ENCODE assay signal across 8 cellular contexts in genomic region chr2:199912553-199913114, GRCh38. TPM values are rescaled to one million over a fixed set of nuclear protein-coding genes. Genes with fewer than 3 reads are reported as not detected.
DNase-seq lines count a peak whose midpoint lies in the region; ATAC-seq and TF ChIP-seq lines count a peak whose summit lies in the region.
"Not testable (repeated sequence)": the region's sequence is repeated elsewhere in the genome, so short reads cannot be mapped to it uniquely, and the experiment has no call there.

No MANE protein-coding gene starts in this region.

- not testable (repeated sequence) for ATAC-seq in effector memory CD8-positive, alpha-beta T cell (replicated peaks)

- H3K36me3 Mint-ChIP-seq in HFFc6 (ENCODE audit: low read depth) (peaks cover 35% of the 10 kb centered on the region), neural crest cell (ENCODE audit: low read depth) (peaks cover 29% of the 10 kb centered on the region)
- peaks cover 37% of the 10 kb centered on the region for H3K36me3 Mint-ChIP-seq in activated naive CD4-positive, alpha-beta T cell treated with anti-CD3 and anti-CD28 coated beads, Interleukin-2, amount 10 ng/mL, durations not matched to agents 7 days and 5 days
- H3K36me3 Mint-ChIP-seq in effector memory CD8-positive, alpha-beta T cell (ENCODE audit: insufficient read depth), result not testable (repeated sequence)
- peaks cover 41% of the 10 kb centered on the region for H3K36me3 Mint-ChIP-seq in stimulated activated naive CD8-positive, alpha-beta T cell treated with anti-CD3 and anti-CD28 coated beads, Interleukin-15, Interleukin-2, amounts not matched to agents 100 ng/mL and 50 ng/mL, for 24 hours (ENCODE audit: low read depth)

- H3K36me3 ChIP-seq in BJ (ENCODE audit: control insufficient read depth, insufficient read depth, low read length), result not testable (repeated sequence)
- H3K36me3 ChIP-seq in SK-N-SH (replicated peaks in 1 of 2; ENCODE audit: control insufficient read depth in 1 of 2, insufficient read depth in 2 of 2, low read length in 1 of 2), result peaks cover 5 to 29% of the 10 kb centered on the region in 2 experiments

- H3K4me3 ChIP-seq in BJ (ENCODE audit: low read depth, low read length) (peak overlapping the region; percentile 79), SK-N-SH (ENCODE audit: low read depth in 2 of 2, low read length in 1 of 2) (peak overlapping the region; percentile 94 to 97), iPS-11a (ENCODE audit: low read depth, low read length) (peak overlapping the region; percentile 96)

- peak overlapping the region; percentile 87; the same call in 1 of the 2 replicates for H3K9ac ChIP-seq in SK-N-SH

- not testable (repeated sequence) for TF ChIP-seq EP300 in SK-N-SH (IDR thresholded peaks at IDR 0.05; ENCODE audit: borderline replicate concordance in 1 of 2, low read depth in 1 of 2, low read length in 1 of 2)

- CTCF ChIA-PET in BJ (lab: Yijun Ruan, JAX); SK-N-SH (lab: Yijun Ruan, JAX): not testable (repeated sequence)
- CTCF ChIA-PET in activated naive CD4-positive, alpha-beta T cell treated with anti-CD3 and anti-CD28 coated beads, Interleukin-2, amount 10 ng/mL, durations not matched to agents 7 days and 5 days (lab: Charles Lee), result interaction anchor here (1.4 kb wide), 1 partner anchor 28 kb away, joined by 6 read pairs; no protein-coding TSS in a partner anchor

- peaks cover 16% of the 10 kb centered on the region for H4K20me1 ChIP-seq in SK-N-SH (ENCODE audit: insufficient read depth)

- POLR2A ChIA-PET in BJ (lab: Charles Lee); SK-N-SH (lab: Yijun Ruan, JAX): not testable (repeated sequence)

- not testable (repeated sequence) for H3K27ac Mint-ChIP-seq in HFFc6; activated naive CD4-positive, alpha-beta T cell treated with anti-CD3 and anti-CD28 coated beads, Interleukin-2, amount 10 ng/mL, durations not matched to agents 7 days and 5 days; effector memory CD8-positive, alpha-beta T cell; neural crest cell (ENCODE audit: unreplicated experiment); stimulated activated naive CD8-positive, alpha-beta T cell treated with anti-CD3 and anti-CD28 coated beads, Interleukin-15, Interleukin-2, amounts not matched to agents 100 ng/mL and 50 ng/mL, for 24 hours

- 76% methylated on average over 12 of the region's 12 CpGs for WGBS in SK-N-SH (ENCODE audit: low lambda C conversion rate)

- H3K4me3 Mint-ChIP-seq in HFFc6 (peak overlapping the region; percentile 99), neural crest cell (peak overlapping the region; percentile 93)
- H3K4me3 Mint-ChIP-seq in activated naive CD4-positive, alpha-beta T cell treated with anti-CD3 and anti-CD28 coated beads, Interleukin-2, amount 10 ng/mL, durations not matched to agents 7 days and 5 days, result peak overlapping the region; percentile 90
- peak overlapping the region; percentile 52 to 96 for H3K4me3 Mint-ChIP-seq in effector memory CD8-positive, alpha-beta T cell
- H3K4me3 Mint-ChIP-seq in stimulated activated naive CD8-positive, alpha-beta T cell treated with anti-CD3 and anti-CD28 coated beads, Interleukin-15, Interleukin-2, amounts not matched to agents 100 ng/mL and 50 ng/mL, for 24 hours, result peak overlapping the region; percentile 99

- not testable (repeated sequence) for H3F3A ChIP-seq in SK-N-SH (replicated peaks; ENCODE audit: insufficient read depth)

- H3K27ac ChIP-seq in SK-N-SH (ENCODE audit: low read depth in 2 of 2, low read length in 1 of 2), result not testable (repeated sequence)

- H3K4me1 ChIP-seq in SK-N-SH (ENCODE audit: control insufficient read depth in 1 of 2, insufficient read depth in 2 of 2, low read depth in 1 of 2, low read length in 1 of 2), result not testable (repeated sequence)

- H3K9me2 ChIP-seq in SK-N-SH, result not testable (repeated sequence)

- peaks cover 58% of the 10 kb centered on the region for H3K79me2 ChIP-seq in SK-N-SH (ENCODE audit: insufficient read depth)

- peaks cover 30% of the 10 kb centered on the region for H3K4me1 Mint-ChIP-seq in HFFc6 (ENCODE audit: low read depth)
- peaks cover 34% of the 10 kb centered on the region for H3K4me1 Mint-ChIP-seq in activated naive CD4-positive, alpha-beta T cell treated with anti-CD3 and anti-CD28 coated beads, Interleukin-2, amount 10 ng/mL, durations not matched to agents 7 days and 5 days
- peaks cover 22 to 34% of the 10 kb centered on the region in 2 donors for H3K4me1 Mint-ChIP-seq in effector memory CD8-positive, alpha-beta T cell (ENCODE audit: low read depth in 2 of 2)
- H3K4me1 Mint-ChIP-seq in neural crest cell, result peaks cover 31% of the 10 kb centered on the region
- H3K4me1 Mint-ChIP-seq in stimulated activated naive CD8-positive, alpha-beta T cell treated with anti-CD3 and anti-CD28 coated beads, Interleukin-15, Interleukin-2, amounts not matched to agents 100 ng/mL and 50 ng/mL, for 24 hours (ENCODE audit: low read depth), result peaks cover 37% of the 10 kb centered on the region

- H3K27me3 Mint-ChIP-seq in HFFc6 (ENCODE audit: insufficient read depth); activated naive CD4-positive, alpha-beta T cell treated with anti-CD3 and anti-CD28 coated beads, Interleukin-2, amount 10 ng/mL, durations not matched to agents 7 days and 5 days; effector memory CD8-positive, alpha-beta T cell; neural crest cell (ENCODE audit: low read depth); stimulated activated naive CD8-positive, alpha-beta T cell treated with anti-CD3 and anti-CD28 coated beads, Interleukin-15, Interleukin-2, amounts not matched to agents 100 ng/mL and 50 ng/mL, for 24 hours: not testable (repeated sequence)

- not testable (repeated sequence) for H3K9me3 ChIP-seq in SK-N-SH

- DNase-seq in BJ (ENCODE audit: low read depth); HFFc6; SK-N-SH; activated naive CD4-positive, alpha-beta T cell treated with anti-CD3 and anti-CD28 coated beads, Interleukin-2, amount 10 ng/mL, durations not matched to agents 7 days and 5 days; effector memory CD8-positive, alpha-beta T cell; neural crest cell (ENCODE audit: low read depth, low spot score): not testable (repeated sequence)

- not testable (repeated sequence) for H2AFZ ChIP-seq in SK-N-SH (ENCODE audit: low read depth)

- not testable (repeated sequence) for H3K27me3 ChIP-seq in BJ (ENCODE audit: control insufficient read depth, insufficient read depth, low read length); SK-N-SH (ENCODE audit: insufficient read depth)

- not testable (repeated sequence) for TF ChIP-seq CTCF in BJ (IDR thresholded peaks at IDR 0.05; ENCODE audit: insufficient read depth, low read depth, low read length); HFFc6 (IDR thresholded peaks at IDR 0.05); SK-N-SH (IDR thresholded peaks at IDR 0.05); neural crest cell (conservative IDR thresholded peaks at IDR 0.05)

- TF ChIP-seq RAD21 in SK-N-SH (IDR thresholded peaks at IDR 0.05; ENCODE audit: low read length), result not testable (repeated sequence)

- H3K9me3 Mint-ChIP-seq in HFFc6 (peaks cover 18% of the 10 kb centered on the region), neural crest cell (peaks cover 12% of the 10 kb centered on the region)
- H3K9me3 Mint-ChIP-seq in activated naive CD4-positive, alpha-beta T cell treated with anti-CD3 and anti-CD28 coated beads, Interleukin-2, amount 10 ng/mL, durations not matched to agents 7 days and 5 days, result peaks cover 13% of the 10 kb centered on the region
- H3K9me3 Mint-ChIP-seq in effector memory CD8-positive, alpha-beta T cell; stimulated activated naive CD8-positive, alpha-beta T cell treated with anti-CD3 and anti-CD28 coated beads, Interleukin-15, Interleukin-2, amounts not matched to agents 100 ng/mL and 50 ng/mL, for 24 hours: not testable (repeated sequence)

- H3K4me2 ChIP-seq in SK-N-SH, result peak overlapping the region; percentile 89

RNA-seq across cellular contexts. Expression of gene C2orf69, which starts 1.5 kb away (rescaled TPM):
- polyA plus RNA-seq in BJ (2011; rRNA removed), result 2.0 and 4.0 TPM in 2 replicates
- polyA minus RNA-seq in BJ (2011; rRNA and poly(A)+ RNA removed), result 1.2 and 1.9 TPM in 2 replicates
- total RNA-seq in HFFc6 (2021; fragmentation: NEBNext Ultra II Directional; extraction: Animal tissue kit (Norgen Biotek cat#: 25700)), result 10 to 100 TPM; 11.8 to 15.2 (median 14.4) TPM
- polyA plus RNA-seq in SK-N-SH (2012; rRNA removed), result 1.8 and 2.2 TPM in 2 replicates
- 3.0 and 3.5 TPM in 2 replicates for polyA plus RNA-seq in SK-N-SH (2012; cell fraction: cytosol; rRNA removed)
- 1.2 and 1.3 TPM in 2 replicates for polyA plus RNA-seq in SK-N-SH (2012; cell fraction: nucleus; rRNA removed)
- total RNA-seq in neural crest cell, result 16.2 and 18.0 TPM in 2 replicates

RNA-seq across cellular contexts. Expression of gene TYW5, which starts 42.7 kb away (rescaled TPM):
- 2.9 and 4.8 TPM in 2 replicates for polyA plus RNA-seq in BJ (2011; rRNA removed)
- 2.4 and 2.5 TPM in 2 replicates for polyA minus RNA-seq in BJ (2011; rRNA and poly(A)+ RNA removed)
- 1 to 10 TPM; 4.0 to 5.8 (median 5.2) TPM for total RNA-seq in HFFc6 (2021; fragmentation: NEBNext Ultra II Directional; extraction: Animal tissue kit (Norgen Biotek cat#: 25700))
- polyA plus RNA-seq in SK-N-SH (2012; rRNA removed), result 3.6 and 4.7 TPM in 2 replicates
- 3.7 and 4.7 TPM in 2 replicates for polyA plus RNA-seq in SK-N-SH (2012; cell fraction: cytosol; rRNA removed)
- polyA plus RNA-seq in SK-N-SH (2012; cell fraction: nucleus; rRNA removed), result 5.6 and 12.3 TPM in 2 replicates
- 10.6 TPM in 2 replicates for total RNA-seq in neural crest cell

RNA-seq across cellular contexts. Expression of gene MAIP1, which starts 42.7 kb away (rescaled TPM):
- 11.3 and 14.0 TPM in 2 replicates for polyA plus RNA-seq in BJ (2011; rRNA removed)
- polyA minus RNA-seq in BJ (2011; rRNA and poly(A)+ RNA removed), result 4.5 and 6.4 TPM in 2 replicates
- 10 to 100 TPM; 18.7 to 23.3 (median 20.4) TPM for total RNA-seq in HFFc6 (2021; fragmentation: NEBNext Ultra II Directional; extraction: Animal tissue kit (Norgen Biotek cat#: 25700))
- polyA plus RNA-seq in SK-N-SH (2012; rRNA removed), result 11.5 and 15.8 TPM in 2 replicates
- 12.1 and 15.1 TPM in 2 replicates for polyA plus RNA-seq in SK-N-SH (2012; cell fraction: cytosol; rRNA removed)
- 4.8 and 7.8 TPM in 2 replicates for polyA plus RNA-seq in SK-N-SH (2012; cell fraction: nucleus; rRNA removed)
- 23.1 and 24.2 TPM in 2 replicates for total RNA-seq in neural crest cell
